1 cellular context compared by ENCODE assay signal in the genomic region with DNA sequence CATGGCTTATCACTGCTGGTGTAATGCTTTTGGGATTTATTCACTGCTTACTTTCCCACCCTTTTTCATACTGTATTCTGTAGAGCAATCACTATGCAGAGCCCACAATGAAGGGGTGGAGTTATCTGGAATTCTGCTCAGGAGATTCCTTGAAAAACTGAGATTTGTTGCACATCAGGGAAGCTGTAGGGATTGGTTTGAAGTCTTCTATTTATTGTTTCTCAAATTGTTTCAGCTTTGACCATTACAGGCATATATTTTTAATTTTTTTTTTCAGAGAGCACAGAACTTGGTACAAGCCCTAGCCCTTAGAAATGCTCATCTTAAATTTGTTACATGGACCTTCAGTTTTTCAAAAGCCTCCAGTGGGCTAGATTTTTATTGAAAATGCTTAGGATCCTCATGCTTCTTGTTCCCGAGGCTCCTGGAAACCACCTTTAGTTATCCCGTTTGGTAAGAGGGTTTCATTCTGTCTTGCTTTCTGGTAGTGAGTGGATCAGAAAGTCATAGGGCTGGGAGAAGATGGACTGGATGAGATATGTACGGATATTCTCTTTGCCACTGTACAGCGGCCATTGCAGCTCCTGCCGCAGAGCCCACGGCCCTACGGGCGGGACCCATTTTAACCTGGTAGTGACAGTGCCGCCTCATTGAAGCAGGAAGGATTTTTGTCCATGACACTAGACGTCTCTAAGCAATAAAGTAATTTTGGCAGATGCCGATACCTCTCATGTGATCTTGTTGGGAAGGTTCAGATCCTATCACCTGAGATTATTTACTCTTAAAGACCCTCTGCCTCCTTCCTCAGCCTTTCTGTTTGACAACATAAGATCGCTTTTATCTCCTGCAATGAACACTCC.
TF ChIP-seq lines count a peak whose summit lies in the region.

No MANE protein-coding gene starts in this region.

TF ChIP-seq in H1, 55 proteins besides CTCF, POLR2A, EP300 and RAD21:
- TF ChIP-seq KDM4A (IDR thresholded peaks at IDR 0.05; ENCODE audit: low read depth, low read length, severe bottlenecking) (no peak), CHD1 (IDR thresholded peaks at IDR 0.05; ENCODE audit: low read depth, low read length) (no peak), TEAD4 (IDR thresholded peaks at IDR 0.05; ENCODE audit: low read depth, low read length) (no peak), EZH2 (IDR thresholded peaks at IDR 0.05; ENCODE audit: low read depth, low read length, severe bottlenecking) (no peak), YY1 (IDR thresholded peaks at IDR 0.05; ENCODE audit: low read depth, low read length) (peak; percentile 67; the same call in 1 of the 2 replicates), SRF (IDR thresholded peaks at IDR 0.05; ENCODE audit: low read depth, low read length) (no peak)
- TF ChIP-seq, protein P1, sequence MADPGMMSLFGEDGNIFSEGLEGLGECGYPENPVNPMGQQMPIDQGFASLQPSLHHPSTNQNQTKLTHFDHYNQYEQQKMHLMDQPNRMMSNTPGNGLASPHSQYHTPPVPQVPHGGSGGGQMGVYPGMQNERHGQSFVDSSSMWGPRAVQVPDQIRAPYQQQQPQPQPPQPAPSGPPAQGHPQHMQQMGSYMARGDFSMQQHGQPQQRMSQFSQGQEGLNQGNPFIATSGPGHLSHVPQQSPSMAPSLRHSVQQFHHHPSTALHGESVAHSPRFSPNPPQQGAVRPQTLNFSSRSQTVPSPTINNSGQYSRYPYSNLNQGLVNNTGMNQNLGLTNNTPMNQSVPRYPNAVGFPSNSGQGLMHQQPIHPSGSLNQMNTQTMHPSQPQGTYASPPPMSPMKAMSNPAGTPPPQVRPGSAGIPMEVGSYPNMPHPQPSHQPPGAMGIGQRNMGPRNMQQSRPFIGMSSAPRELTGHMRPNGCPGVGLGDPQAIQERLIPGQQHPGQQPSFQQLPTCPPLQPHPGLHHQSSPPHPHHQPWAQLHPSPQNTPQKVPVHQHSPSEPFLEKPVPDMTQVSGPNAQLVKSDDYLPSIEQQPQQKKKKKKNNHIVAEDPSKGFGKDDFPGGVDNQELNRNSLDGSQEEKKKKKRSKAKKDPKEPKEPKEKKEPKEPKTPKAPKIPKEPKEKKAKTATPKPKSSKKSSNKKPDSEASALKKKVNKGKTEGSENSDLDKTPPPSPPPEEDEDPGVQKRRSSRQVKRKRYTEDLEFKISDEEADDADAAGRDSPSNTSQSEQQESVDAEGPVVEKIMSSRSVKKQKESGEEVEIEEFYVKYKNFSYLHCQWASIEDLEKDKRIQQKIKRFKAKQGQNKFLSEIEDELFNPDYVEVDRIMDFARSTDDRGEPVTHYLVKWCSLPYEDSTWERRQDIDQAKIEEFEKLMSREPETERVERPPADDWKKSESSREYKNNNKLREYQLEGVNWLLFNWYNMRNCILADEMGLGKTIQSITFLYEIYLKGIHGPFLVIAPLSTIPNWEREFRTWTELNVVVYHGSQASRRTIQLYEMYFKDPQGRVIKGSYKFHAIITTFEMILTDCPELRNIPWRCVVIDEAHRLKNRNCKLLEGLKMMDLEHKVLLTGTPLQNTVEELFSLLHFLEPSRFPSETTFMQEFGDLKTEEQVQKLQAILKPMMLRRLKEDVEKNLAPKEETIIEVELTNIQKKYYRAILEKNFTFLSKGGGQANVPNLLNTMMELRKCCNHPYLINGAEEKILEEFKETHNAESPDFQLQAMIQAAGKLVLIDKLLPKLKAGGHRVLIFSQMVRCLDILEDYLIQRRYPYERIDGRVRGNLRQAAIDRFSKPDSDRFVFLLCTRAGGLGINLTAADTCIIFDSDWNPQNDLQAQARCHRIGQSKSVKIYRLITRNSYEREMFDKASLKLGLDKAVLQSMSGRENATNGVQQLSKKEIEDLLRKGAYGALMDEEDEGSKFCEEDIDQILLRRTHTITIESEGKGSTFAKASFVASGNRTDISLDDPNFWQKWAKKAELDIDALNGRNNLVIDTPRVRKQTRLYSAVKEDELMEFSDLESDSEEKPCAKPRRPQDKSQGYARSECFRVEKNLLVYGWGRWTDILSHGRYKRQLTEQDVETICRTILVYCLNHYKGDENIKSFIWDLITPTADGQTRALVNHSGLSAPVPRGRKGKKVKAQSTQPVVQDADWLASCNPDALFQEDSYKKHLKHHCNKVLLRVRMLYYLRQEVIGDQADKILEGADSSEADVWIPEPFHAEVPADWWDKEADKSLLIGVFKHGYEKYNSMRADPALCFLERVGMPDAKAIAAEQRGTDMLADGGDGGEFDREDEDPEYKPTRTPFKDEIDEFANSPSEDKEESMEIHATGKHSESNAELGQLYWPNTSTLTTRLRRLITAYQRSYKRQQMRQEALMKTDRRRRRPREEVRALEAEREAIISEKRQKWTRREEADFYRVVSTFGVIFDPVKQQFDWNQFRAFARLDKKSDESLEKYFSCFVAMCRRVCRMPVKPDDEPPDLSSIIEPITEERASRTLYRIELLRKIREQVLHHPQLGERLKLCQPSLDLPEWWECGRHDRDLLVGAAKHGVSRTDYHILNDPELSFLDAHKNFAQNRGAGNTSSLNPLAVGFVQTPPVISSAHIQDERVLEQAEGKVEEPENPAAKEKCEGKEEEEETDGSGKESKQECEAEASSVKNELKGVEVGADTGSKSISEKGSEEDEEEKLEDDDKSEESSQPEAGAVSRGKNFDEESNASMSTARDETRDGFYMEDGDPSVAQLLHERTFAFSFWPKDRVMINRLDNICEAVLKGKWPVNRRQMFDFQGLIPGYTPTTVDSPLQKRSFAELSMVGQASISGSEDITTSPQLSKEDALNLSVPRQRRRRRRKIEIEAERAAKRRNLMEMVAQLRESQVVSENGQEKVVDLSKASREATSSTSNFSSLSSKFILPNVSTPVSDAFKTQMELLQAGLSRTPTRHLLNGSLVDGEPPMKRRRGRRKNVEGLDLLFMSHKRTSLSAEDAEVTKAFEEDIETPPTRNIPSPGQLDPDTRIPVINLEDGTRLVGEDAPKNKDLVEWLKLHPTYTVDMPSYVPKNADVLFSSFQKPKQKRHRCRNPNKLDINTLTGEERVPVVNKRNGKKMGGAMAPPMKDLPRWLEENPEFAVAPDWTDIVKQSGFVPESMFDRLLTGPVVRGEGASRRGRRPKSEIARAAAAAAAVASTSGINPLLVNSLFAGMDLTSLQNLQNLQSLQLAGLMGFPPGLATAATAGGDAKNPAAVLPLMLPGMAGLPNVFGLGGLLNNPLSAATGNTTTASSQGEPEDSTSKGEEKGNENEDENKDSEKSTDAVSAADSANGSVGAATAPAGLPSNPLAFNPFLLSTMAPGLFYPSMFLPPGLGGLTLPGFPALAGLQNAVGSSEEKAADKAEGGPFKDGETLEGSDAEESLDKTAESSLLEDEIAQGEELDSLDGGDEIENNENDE (IDR thresholded peaks at IDR 0.05; ENCODE audit: insufficient replicate concordance, low read length), result no peak
